Comparison of ENCODE assay signal across 10 cellular contexts in genomic region chr2:236988690-236989639, GRCh38.
DNase-seq lines count a peak whose midpoint lies in the region; ATAC-seq and TF ChIP-seq lines count a peak whose summit lies in the region.
"Had no signal": no experiment of that assay in that cellular context is flagged by ENCODE, and none has a peak within 500 bp of the region (broad histone marks: within the 10 kb centered on the region; RNA-seq: fewer than 3 reads in every experiment).

No MANE protein-coding gene starts in this region.

- TF ChIP-seq CTCF in epithelial cell of esophagus (IDR thresholded peaks at IDR 0.05; ENCODE audit: insufficient read depth, low read depth, low read length, missing control alignments) (no peak), thoracic aorta (IDR thresholded peaks at IDR 0.05) (no peak)

- H3K27me3 ChIP-seq in thoracic aorta (replicated peaks; ENCODE audit: insufficient read depth): no peaks in the 10 kb centered on the region

- no peaks in the 10 kb centered on the region for H3K4me1 ChIP-seq in thoracic aorta (ENCODE audit: control insufficient read depth in 1 of 2, low read depth in 2 of 2)

- H3K9me3 ChIP-seq in thoracic aorta: no peaks in the 10 kb centered on the region

- H3K4me3 ChIP-seq in epithelial cell of esophagus (ENCODE audit: low read length) (no peak overlapping the region), thoracic aorta (no peak overlapping the region)

- ATAC-seq in thoracic aorta (ENCODE audit: insufficient number of reproducible peaks, low FRiP score, low read depth): peak; percentile 41
- ATAC-seq in HG02642 (IDR thresholded peaks at IDR 0.05; ENCODE audit: poor library complexity, unreplicated experiment): no peak
- no peak for ATAC-seq in HG03354 (IDR thresholded peaks at IDR 0.05; ENCODE audit: poor library complexity, severe bottlenecking, unreplicated experiment)

- H3K36me3 ChIP-seq in thoracic aorta: no peaks in the 10 kb centered on the region

- H3K27ac ChIP-seq in thoracic aorta: no peak overlapping the region

- DNase-seq in NCI-H2196 treated with DMSO at 0.1 percent for 48 hours (lab: John Stamatoyannopoulos, UW; ENCODE audit: unreplicated experiment) (peak; percentile 18), epithelial cell of esophagus (ENCODE audit: low read depth) (peak; percentile 59), lung microvascular endothelial cell (ENCODE audit: low read depth in 2 of 2) (peak; percentile 18 to 64), thoracic aorta (ENCODE audit: low spot score) (no peak), RKO (ENCODE audit: low spot score) (no peak)
- DNase-seq in stimulated activated CD4-positive, alpha-beta T cell treated with anti-CD3 and anti-CD28 coated beads, Interleukin-1b, Interleukin-23, amount 100 ng/mL, for 48 hours: no peak
- DNase-seq: activated CD8-positive, alpha-beta memory T cell treated with anti-CD3 and anti-CD28 coated beads, Interleukin-2, amount 50 U/mL, for 4 hours; T-helper 1 cell had no signal

Comparison
In these comparisons a context has a peak if more than half of its experiments do, and no peak if none do; other contexts are left out.
1. DNase-seq: peak in NCI-H2196 treated with DMSO at 0.1 percent for 48 hours (single experiment), epithelial cell of esophagus (single experiment) and lung microvascular endothelial cell (2 of 2); none in thoracic aorta (single experiment), stimulated activated CD4-positive, alpha-beta T cell treated with anti-CD3 and anti-CD28 coated beads, Interleukin-1b, Interleukin-23, amount 100 ng/mL, for 48 hours (single experiment) and RKO (single experiment).